ENCODE assay signal across 20 cellular contexts in the genomic region with DNA sequence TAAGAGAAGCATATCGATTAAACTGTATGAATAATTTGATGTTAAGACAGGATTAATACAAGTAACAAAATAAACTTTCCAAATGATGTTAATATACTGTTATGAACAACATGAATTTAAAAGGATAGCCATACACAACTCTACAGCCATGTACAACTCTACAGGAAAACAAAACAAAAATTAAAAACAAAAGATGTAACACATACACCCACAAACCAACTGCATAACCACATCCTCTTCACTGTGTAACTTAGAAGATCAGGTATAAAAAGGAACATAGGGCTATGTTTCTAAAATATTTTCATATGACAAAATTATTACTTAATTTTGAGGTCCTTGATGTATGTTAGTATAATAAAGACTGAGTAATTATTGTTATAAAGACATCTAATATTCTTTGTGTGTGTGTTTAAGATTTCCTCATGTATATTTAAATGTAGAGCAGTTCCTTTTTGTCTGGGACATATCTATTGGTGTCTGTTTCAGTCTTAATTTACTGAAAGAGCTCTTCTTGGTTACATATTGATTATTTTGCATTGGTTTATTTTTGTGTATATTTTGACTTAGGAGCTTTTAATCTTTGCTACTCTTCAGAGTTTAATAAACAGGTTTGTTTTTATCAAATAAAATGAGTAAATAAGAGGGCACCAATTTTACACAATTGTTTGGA.
"Had no signal": no experiment of that assay in that cellular context is flagged by ENCODE, and none has a peak within 500 bp of the region (broad histone marks: within the 10 kb centered on the region; RNA-seq: fewer than 3 reads in every experiment).

No MANE protein-coding gene starts in this region.

- H3K4me1 Mint-ChIP-seq: activated CD4-positive, alpha-beta T cell treated with anti-CD3 and anti-CD28 coated beads, Interleukin-2, amount 10 ng/mL, durations not matched to agents 24 days and 14 days; activated naive CD8-positive, alpha-beta T cell treated with anti-CD3 and anti-CD28 coated beads for 36 hours; memory B cell; nephron had no signal

- H3K4me3 Mint-ChIP-seq: activated CD4-positive, alpha-beta T cell treated with anti-CD3 and anti-CD28 coated beads, Interleukin-2, amount 10 ng/mL, durations not matched to agents 24 days and 14 days; activated naive CD8-positive, alpha-beta T cell treated with anti-CD3 and anti-CD28 coated beads for 36 hours; activated T-cell treated with anti-CD3 and anti-CD28 coated beads, Interleukin-2, amount 50 U/mL, for 4 hours; memory B cell; nephron; WTC11 had no signal

- H3K9me3 Mint-ChIP-seq: nephron had no signal

- H3K27ac Mint-ChIP-seq: activated CD4-positive, alpha-beta T cell treated with anti-CD3 and anti-CD28 coated beads, Interleukin-2, amount 10 ng/mL, durations not matched to agents 24 days and 14 days; activated naive CD8-positive, alpha-beta T cell treated with anti-CD3 and anti-CD28 coated beads for 36 hours; memory B cell; nephron; WTC11 had no signal

- H3K27me3 Mint-ChIP-seq: activated CD4-positive, alpha-beta T cell treated with anti-CD3 and anti-CD28 coated beads, Interleukin-2, amount 10 ng/mL, durations not matched to agents 24 days and 14 days; activated naive CD8-positive, alpha-beta T cell treated with anti-CD3 and anti-CD28 coated beads for 36 hours; memory B cell had no signal

- H3K36me3 Mint-ChIP-seq: activated naive CD8-positive, alpha-beta T cell treated with anti-CD3 and anti-CD28 coated beads for 36 hours; memory B cell had no signal

- DNase-seq: activated CD4-positive, alpha-beta T cell treated with anti-CD3 and anti-CD28 coated beads, Interleukin-2, amount 10 ng/mL, durations not matched to agents 24 days and 14 days; activated gamma-delta T cell treated with Interleukin-2 at 50 U/mL for 16 hours; activated naive CD8-positive, alpha-beta T cell treated with anti-CD3 and anti-CD28 coated beads for 36 hours; activated T-cell treated with anti-CD3 and anti-CD28 coated beads, Interleukin-2, amount 50 U/mL, for 4 hours; anterior cingulate cortex; brain microvascular endothelial cell; cortex of kidney; effector CD8-positive, alpha-beta T cell; foreskin melanocyte; kidney glomerular epithelial cell; left ventricle myocardium superior; nucleus accumbens; posterior cingulate gyrus; stimulated activated CD4-positive, alpha-beta T cell treated with anti-CD3 and anti-CD28 coated beads, Interleukin-4, amount 100 ng/mL, for 24 hours; stimulated activated naive CD4-positive, alpha-beta T cell treated with Interleukin-2 at 50 U/mL for 16 hours; substantia nigra; upper lobe of left lung had no signal

- ATAC-seq: activated T-cell treated with anti-CD3 and anti-CD28 coated beads, Interleukin-2, amount 50 U/mL, for 4 hours; left ventricle myocardium superior; WTC11 had no signal
